6 cellular contexts compared by ENCODE assay signal in genomic region chr6:118054082-118054481, GRCh38.
"Had no signal": no experiment of that assay in that cellular context is flagged by ENCODE, and none has a peak within 500 bp of the region (broad histone marks: within the 10 kb centered on the region; RNA-seq: fewer than 3 reads in every experiment).

No MANE protein-coding gene starts in this region.

- H3K4me1 Mint-ChIP-seq: GM23338, H9 had no signal

- ATAC-seq: GM23338, K562 had no signal

- DNase-seq: H9, HCEC 1CT, IMR-90, KG1 had no signal

- H3K9me3 Mint-ChIP-seq: GM23338, H9 had no signal

- H3K27ac Mint-ChIP-seq: GM23338 had no signal

- H3K4me3 ChIP-seq: GM23338, K562 had no signal

- H3K4me3 Mint-ChIP-seq: GM23338, H9 had no signal

- H3K4me2 ChIP-seq: GM23338 had no signal
